ENCODE assay signal across 1 cellular context in the genomic region with DNA sequence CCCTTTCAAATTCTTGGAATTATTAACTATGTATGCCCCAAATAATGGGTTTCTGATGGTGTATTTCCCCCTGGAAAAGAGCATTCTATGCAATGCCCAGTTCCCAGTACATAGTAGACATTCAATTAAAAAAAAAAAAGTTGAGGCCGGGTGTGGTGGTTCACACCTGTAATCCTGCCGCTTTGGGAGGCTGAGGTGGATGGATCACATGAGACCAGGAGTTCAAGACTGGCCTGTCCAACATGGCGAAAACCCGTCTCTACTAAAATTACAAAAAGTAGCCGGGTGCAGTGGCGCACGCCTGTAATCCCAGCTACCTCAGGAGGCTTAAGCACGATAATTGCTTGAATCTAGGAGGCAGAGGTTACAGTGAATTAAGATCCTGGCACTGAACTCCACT.
TF ChIP-seq lines count a peak whose summit lies in the region.

No MANE protein-coding gene starts in this region.

TF ChIP-seq in IMR-90, 13 proteins besides CTCF, POLR2A, EP300 and RAD21 (continued from another document):
- TF ChIP-seq RCOR1 (IDR thresholded peaks at IDR 0.05; ENCODE audit: insufficient replicate concordance, low read length) (no peak), MAFK (IDR thresholded peaks at IDR 0.05; ENCODE audit: low read depth, low read length) (no peak), NFE2L2 (IDR thresholded peaks at IDR 0.05; ENCODE audit: low read depth, low read length) (no peak), SMC3 (IDR thresholded peaks at IDR 0.05; ENCODE audit: low read depth, low read length) (no peak), MXI1 (IDR thresholded peaks at IDR 0.05; ENCODE audit: borderline replicate concordance, low read depth, low read length) (no peak), BHLHE40 (IDR thresholded peaks at IDR 0.05; ENCODE audit: low read depth, low read length) (no peak)
- TF ChIP-seq, protein P1, sequence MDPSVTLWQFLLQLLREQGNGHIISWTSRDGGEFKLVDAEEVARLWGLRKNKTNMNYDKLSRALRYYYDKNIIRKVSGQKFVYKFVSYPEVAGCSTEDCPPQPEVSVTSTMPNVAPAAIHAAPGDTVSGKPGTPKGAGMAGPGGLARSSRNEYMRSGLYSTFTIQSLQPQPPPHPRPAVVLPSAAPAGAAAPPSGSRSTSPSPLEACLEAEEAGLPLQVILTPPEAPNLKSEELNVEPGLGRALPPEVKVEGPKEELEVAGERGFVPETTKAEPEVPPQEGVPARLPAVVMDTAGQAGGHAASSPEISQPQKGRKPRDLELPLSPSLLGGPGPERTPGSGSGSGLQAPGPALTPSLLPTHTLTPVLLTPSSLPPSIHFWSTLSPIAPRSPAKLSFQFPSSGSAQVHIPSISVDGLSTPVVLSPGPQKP (IDR thresholded peaks at IDR 0.05; ENCODE audit: borderline replicate concordance, low read depth, low read length) = no peak
TF ChIP-seq in IMR-90: peak in this region for 0.
